In the genomic region with DNA sequence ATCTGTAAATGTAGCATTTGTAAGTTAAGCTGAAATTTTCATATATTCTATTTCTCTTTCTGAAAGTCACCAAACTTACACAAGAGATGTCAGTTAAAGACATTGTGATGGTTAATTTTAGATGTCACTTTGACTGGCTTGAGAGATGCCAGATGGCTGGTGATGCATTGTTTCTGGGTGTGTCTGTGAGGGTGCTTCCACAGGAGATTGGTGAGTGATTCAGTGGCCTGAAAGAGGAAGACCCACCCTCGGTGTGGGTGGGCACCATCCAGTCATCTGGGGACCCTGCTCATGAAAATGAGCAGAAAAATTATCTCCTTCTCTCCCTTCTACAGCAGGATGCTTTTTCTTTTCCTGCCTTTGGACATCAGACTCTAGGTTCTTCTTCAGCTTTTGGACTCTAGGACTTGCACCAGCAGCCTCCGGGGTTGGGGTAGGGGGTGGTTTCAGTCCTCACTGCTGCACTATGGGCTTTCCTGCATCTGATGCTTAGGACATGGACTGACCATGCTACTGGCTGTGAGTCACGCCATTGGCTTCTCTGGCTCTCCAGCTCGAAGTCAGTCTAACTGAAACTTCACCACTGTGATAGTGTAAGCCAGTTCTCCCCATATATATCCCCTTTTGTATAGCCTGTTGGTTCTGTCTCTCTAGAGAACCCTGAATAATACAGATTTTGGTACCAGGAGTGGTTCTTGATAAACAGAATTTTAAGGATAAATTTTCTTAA, we compare ENCODE assay signal across 11 cellular contexts. TPM values are rescaled to one million over a fixed set of nuclear protein-coding genes. Genes with fewer than 3 reads are reported as not detected.
A peak's percentile ranks its signal among the peaks of the same experiment; 100 is the strongest.
DNase-seq lines count a peak whose midpoint lies in the region; ATAC-seq and TF ChIP-seq lines count a peak whose summit lies in the region.
"Had no signal": no experiment of that assay in that cellular context is flagged by ENCODE, and none has a peak within 500 bp of the region (broad histone marks: within the 10 kb centered on the region; RNA-seq: fewer than 3 reads in every experiment).

No MANE protein-coding gene starts in this region.

- H3K79me2 ChIP-seq in GM23248 (ENCODE audit: insufficient read depth), result no peaks in the 10 kb centered on the region

- H3K27me3 Mint-ChIP-seq in activated B cell treated with CpG ODN at 0.5 μM for 24 hours (peaks cover 6% of the 10 kb centered on the region), memory B cell (no peaks in the 10 kb centered on the region), type B pancreatic cell (no peaks in the 10 kb centered on the region)

- H3K9me2 ChIP-seq in GM23248 (ENCODE audit: insufficient read depth), result no peaks in the 10 kb centered on the region

- CTCF ChIA-PET in activated B cell treated with CpG ODN at 0.5 μM for 24 hours (lab: Charles Lee), result interaction anchor here (0.6 to 5.3 kb wide), 8 partner anchors 13 to 270 kb away, joined by 3 to 139 read pairs (median 10); a partner anchor contains a TSS

- no peak overlapping the region for H2AFZ ChIP-seq in GM23248

- H3K4me2 ChIP-seq in GM23248 (ENCODE audit: unreplicated experiment), result no peak overlapping the region

- H3K4me1 Mint-ChIP-seq in activated B cell treated with CpG ODN at 0.5 μM for 24 hours (peaks cover 68% of the 10 kb centered on the region), memory B cell (peaks cover 44% of the 10 kb centered on the region), type B pancreatic cell (ENCODE audit: unreplicated experiment) (no peaks in the 10 kb centered on the region)

- H3K27ac Mint-ChIP-seq in activated B cell treated with CpG ODN at 0.5 μM for 24 hours (peak overlapping the region; percentile 85), memory B cell (peak overlapping the region; percentile 58), type B pancreatic cell (no peak overlapping the region)

- H3K36me3 ChIP-seq in GM23248 (ENCODE audit: low read depth), result no peaks in the 10 kb centered on the region

- peak; percentile 54 for DNase-seq in AG10803 (ENCODE audit: low read depth)
- DNase-seq in GM23248, result peak; percentile 71
- DNase-seq in activated B cell treated with CpG ODN at 0.5 μM for 24 hours, result no peak
- no peak for DNase-seq in memory B cell (ENCODE audit: low spot score in 2 of 2)
- DNase-seq in left colon, result no peak
- DNase-seq in type B pancreatic cell (ENCODE audit: extremely low spot score, unreplicated experiment), result no peak
- no peak for DNase-seq in GM19238 (ENCODE audit: insufficient read length, low spot score)
- DNase-seq: GOT3, SW 1271 had no signal

- no peak overlapping the region for H3K9ac ChIP-seq in GM23248

- H3K4me1 ChIP-seq in GM23248 (ENCODE audit: insufficient read depth), result no peaks in the 10 kb centered on the region

- POLR2A ChIA-PET in activated B cell treated with CpG ODN at 0.5 μM for 24 hours (lab: Charles Lee), result interaction anchor here (1.0 to 4.3 kb wide), 6 partner anchors 32 to 223 kb away, joined by 4 to 19 read pairs (median 6); a partner anchor contains a TSS

- no peaks in the 10 kb centered on the region for H3K27me3 ChIP-seq in GM23248 (replicated peaks; ENCODE audit: insufficient read depth)

- H3K36me3 Mint-ChIP-seq in activated B cell treated with CpG ODN at 0.5 μM for 24 hours (ENCODE audit: low read depth), result no peaks in the 10 kb centered on the region
- H3K36me3 Mint-ChIP-seq in memory B cell, result no peaks in the 10 kb centered on the region
- H3K36me3 Mint-ChIP-seq in type B pancreatic cell, result peaks cover 3% of the 10 kb centered on the region

- H3K4me3 Mint-ChIP-seq in activated B cell treated with CpG ODN at 0.5 μM for 24 hours, result peak overlapping the region; percentile 52
- H3K4me3 Mint-ChIP-seq in memory B cell, result peak overlapping the region; percentile 18
- H3K4me3 Mint-ChIP-seq in type B pancreatic cell, result no peak overlapping the region

- H3K9me3 ChIP-seq in GM23248 (ENCODE audit: low read depth), result no peaks in the 10 kb centered on the region

- H3F3A ChIP-seq in GM23248 (ENCODE audit: insufficient read depth), result no peaks in the 10 kb centered on the region

- no peaks in the 10 kb centered on the region for H4K20me1 ChIP-seq in GM23248 (ENCODE audit: insufficient read depth)

- H3K27ac ChIP-seq in GM23248, result no peak overlapping the region

- peaks cover 9% of the 10 kb centered on the region for H3K9me3 Mint-ChIP-seq in activated B cell treated with CpG ODN at 0.5 μM for 24 hours
- H3K9me3 Mint-ChIP-seq in memory B cell, result peaks cover 2% of the 10 kb centered on the region
- H3K9me3 Mint-ChIP-seq in type B pancreatic cell, result no peaks in the 10 kb centered on the region

- intact Hi-C loops in activated B cell treated with CpG ODN at 0.5 μM for 24 hours (cut with micrococcal nuclease), result loop anchor here (1.0 to 10.0 kb wide), 4 partner anchors 32 to 531 kb away; a partner anchor contains a TSS
- intact Hi-C loops in left colon (cut with DNase I, micrococcal nuclease), result loop anchor here (2.0 to 10.0 kb wide), 3 partner anchors 147 to 271 kb away; a partner anchor contains a TSS

- H3K4me3 ChIP-seq in AG10803 (ENCODE audit: low read length), result no peak overlapping the region
- no peak overlapping the region for H3K4me3 ChIP-seq in GM23248
- H3K4me3 ChIP-seq: K562 had no signal

- in situ Hi-C loops in GM23248 (cut with MboI), result no loop called here

- 32 to 39% methylated on average over 4 of the region's 4 CpGs for WGBS in GM23248 (ENCODE audit: low coverage in 1 of 2, low lambda C conversion rate in 2 of 2, missing lambda C conversion rate in 2 of 2), 2 experiments

- TF ChIP-seq CTCF in AG10803 (conservative IDR thresholded peaks at IDR 0.05; ENCODE audit: low read length), result no peak
- TF ChIP-seq CTCF in activated B cell treated with CpG ODN at 0.5 μM for 24 hours (IDR thresholded peaks at IDR 0.05), result no peak
- no peak for TF ChIP-seq CTCF in type B pancreatic cell (conservative IDR thresholded peaks at IDR 0.05)

- ATAC-seq in activated B cell treated with CpG ODN at 0.5 μM for 24 hours (ENCODE audit: low read depth), result peak; percentile 80
- ATAC-seq in memory B cell (ENCODE audit: low read depth), result peak; percentile 53
- no peak for ATAC-seq in left colon
- no peak for ATAC-seq in HG03175 (IDR thresholded peaks at IDR 0.05; ENCODE audit: unreplicated experiment)
- ATAC-seq: K562 had no signal

RNA-seq across cellular contexts. Expression of a gene that starts 20.9 kb away (rescaled TPM):
- total RNA-seq in GM23248 (2014; rRNA removed; shearing (Covaris generic)), result not detected in 2 replicates
- not detected in 2 replicates for polyA plus RNA-seq in GM23248 (2016; fragmentation: Nextera tagmentation; extraction: Ambion mirVana)
- total RNA-seq in activated B cell treated with CpG ODN at 0.5 μM for 24 hours, result not detected in 2 replicates
- not detected for total RNA-seq in left colon
- not detected in 2 replicates for total RNA-seq in type B pancreatic cell (ENCODE audit: low replicate concordance)
- total RNA-seq: K562 had no signal

RNA-seq across cellular contexts. Expression of a gene that starts 32.3 kb away (rescaled TPM):
- 8.3 and 8.5 TPM in 2 replicates for total RNA-seq in GM23248 (2014; rRNA removed; shearing (Covaris generic))
- polyA plus RNA-seq in GM23248 (2016; fragmentation: Nextera tagmentation; extraction: Ambion mirVana), result 10.4 and 13.4 TPM in 2 replicates
- total RNA-seq in activated B cell treated with CpG ODN at 0.5 μM for 24 hours, result 680 and 738 TPM in 2 replicates
- total RNA-seq in left colon, result 10 to 100 TPM; 23.5 to 38.5 TPM
- total RNA-seq in type B pancreatic cell (ENCODE audit: low replicate concordance), result 17.0 and 60.8 TPM in 2 replicates

RNA-seq across cellular contexts. Expression of a gene that starts 55.4 kb away (rescaled TPM):
- not detected in 2 replicates for total RNA-seq in GM23248 (2014; rRNA removed; shearing (Covaris generic))
- polyA plus RNA-seq in GM23248 (2016; fragmentation: Nextera tagmentation; extraction: Ambion mirVana), result not detected in 2 replicates
- 3.8 and 5.4 TPM in 2 replicates for total RNA-seq in activated B cell treated with CpG ODN at 0.5 μM for 24 hours
- 1 to 10 TPM; 1.0 to 3.3 TPM for total RNA-seq in left colon
- total RNA-seq in type B pancreatic cell (ENCODE audit: low replicate concordance), result 12.4 and 42.3 TPM in 2 replicates
- polyA plus RNA-seq: K562 had no signal

Comparison
In these comparisons a context has a peak if more than half of its experiments do, and no peak if none do; other contexts are left out.
1. DNase-seq: peak in AG10803 (single experiment) and GM23248 (single experiment); none in activated B cell treated with CpG ODN at 0.5 μM for 24 hours (single experiment), memory B cell (0 of 2), left colon (0 of 2), type B pancreatic cell (single experiment) and GM19238 (single experiment).
2. ATAC-seq: peak in activated B cell treated with CpG ODN at 0.5 μM for 24 hours (single experiment) and memory B cell (single experiment); none in left colon (single experiment) and HG03175 (single experiment).
3. RNA of a gene that starts 32.3 kb away (total RNA-seq): 680 to 738 TPM in activated B cell treated with CpG ODN at 0.5 μM for 24 hours; 23.5 to 38.5 TPM in left colon, 17.0 to 60.8 TPM in type B pancreatic cell and 8.3 to 8.5 TPM in GM23248; every median in the first group is over 10 times any median in the second.